In the genomic region with DNA sequence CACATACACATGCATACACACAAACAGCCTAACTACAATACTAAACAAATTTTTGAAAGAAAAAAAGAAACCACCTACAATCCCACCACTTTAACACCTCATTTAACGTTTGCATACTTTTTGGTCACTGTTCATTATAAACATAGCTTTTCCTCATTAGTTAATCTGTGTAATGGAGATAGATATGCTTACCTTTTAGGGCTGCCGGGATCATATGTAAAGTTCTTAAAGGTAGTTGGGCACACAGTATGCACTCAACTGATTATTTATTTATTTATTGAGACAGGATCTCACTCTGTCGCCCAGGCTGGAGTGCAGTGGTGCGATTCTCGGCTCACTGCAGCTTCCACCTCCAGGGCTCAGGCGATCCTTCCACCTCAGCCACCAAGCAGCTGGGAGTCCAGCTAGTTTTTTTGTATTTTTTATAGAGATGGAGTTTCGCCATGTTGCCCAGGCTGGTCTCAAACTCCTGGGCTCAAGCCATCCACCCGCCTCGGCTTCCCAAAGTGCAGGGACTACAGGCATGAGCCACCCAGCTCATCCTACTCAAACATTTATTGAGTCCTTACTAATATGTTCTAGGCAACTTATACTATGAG, we compare ENCODE assay signal across 8 cellular contexts. TPM values are rescaled to one million over a fixed set of nuclear protein-coding genes. Genes with fewer than 3 reads are reported as not detected.
A peak's percentile ranks its signal among the peaks of the same experiment; 100 is the strongest.
DNase-seq lines count a peak whose midpoint lies in the region; FAIRE-seq and TF ChIP-seq lines count a peak whose summit lies in the region.

No MANE protein-coding gene starts in this region.

- POLR2A ChIA-PET in AG04450 (lab: Yijun Ruan, JAX), result interaction anchor here (0.6 to 2.5 kb wide), 8 partner anchors 8 to 431 kb away, joined by 3 to 12 read pairs (median 5); partner anchors contain the start of gene ZNHIT6

- H3K4me2 ChIP-seq in KMS-11, result peak overlapping the region; percentile 69

- H3K4me3 ChIP-seq in AG04450 (ENCODE audit: low read depth, low read length) (peak overlapping the region; percentile 73), KMS-11 (IDR thresholded peaks at IDR 0.05; ENCODE audit: insufficient read depth, low read depth, low read length) (no peak overlapping the region), coronary artery (peak overlapping the region; percentile 83), muscle layer of duodenum (ENCODE audit: low read depth in 1 of 2, low read length in 2 of 2) (peak overlapping the region; percentile 75 to 93)

- peak overlapping the region; percentile 60 for H2AFZ ChIP-seq in KMS-11 (ENCODE audit: low read depth)

- no peak overlapping the region for H3K9ac ChIP-seq in KMS-11

- TF ChIP-seq CTCF in AG04450 (IDR thresholded peaks at IDR 0.05; ENCODE audit: low read depth, low read length) (no peak), KMS-11 (conservative IDR thresholded peaks at IDR 0.05; ENCODE audit: low read depth, low read length) (no peak), coronary artery (IDR thresholded peaks at IDR 0.05) (no peak)

- H3K9me3 ChIP-seq in AG04450 (ENCODE audit: control insufficient read depth, insufficient read depth, low read length), result no peaks in the 10 kb centered on the region; the same call in 1 of the 2 replicates
- no peaks in the 10 kb centered on the region for H3K9me3 ChIP-seq in muscle layer of duodenum (ENCODE audit: control insufficient read depth in 1 of 2, low read length in 2 of 2)

- peaks cover 16% of the 10 kb centered on the region for H3K4me1 ChIP-seq in KMS-11 (ENCODE audit: low read depth, poor library complexity, severe bottlenecking)
- H3K4me1 ChIP-seq in muscle layer of duodenum (ENCODE audit: control insufficient read depth in 1 of 2, insufficient read depth in 2 of 2, low read length in 2 of 2), result peaks cover 14 to 23% of the 10 kb centered on the region in 2 donors

- H4K20me1 ChIP-seq in KMS-11 (ENCODE audit: insufficient read depth), result no peaks in the 10 kb centered on the region

- no peak for FAIRE-seq in HTR-8/SVneo (lab: Jason Lieb, UNC)
- no peak for FAIRE-seq in GM12891 (lab: Jason Lieb, UNC)

- no peak for TF ChIP-seq POLR2A in GM12891 (IDR thresholded peaks at IDR 0.05; ENCODE audit: low read depth, low read length)

- H3K27ac ChIP-seq in AG04450 (ENCODE audit: low read depth, low read length) (peak overlapping the region; percentile 92), KMS-11 (no peak overlapping the region), coronary artery (peak overlapping the region; percentile 93 to 96), muscle layer of duodenum (ENCODE audit: low read length) (peak overlapping the region; percentile 91)

- CTCF ChIA-PET in AG04450 (lab: Charles Lee), result interaction anchor here (1.0 to 8.3 kb wide), 4 partner anchors 17 to 574 kb away, joined by 3 to 100 read pairs (median 4); partner anchors contain the start of gene C1orf52

- no peak for DNase-seq in AG04450 (ENCODE audit: low read depth, low spot score)
- DNase-seq in coronary artery (ENCODE audit: low spot score), result no peak
- no peak for DNase-seq in DMS153 treated with DMSO at 0.1 percent for 48 hours (lab: John Stamatoyannopoulos, UW; ENCODE audit: unreplicated experiment)
- no peak for DNase-seq in cerebellar nuclear complex (lab: John Stamatoyannopoulos, UW)
- DNase-seq in HTR-8/SVneo (ENCODE audit: insufficient read length, low spot score), result no peak
- no peak for DNase-seq in GM12891 (ENCODE audit: insufficient read length, low spot score)

- H3K79me2 ChIP-seq in KMS-11 (ENCODE audit: insufficient read depth, low read depth), result peaks cover 19% of the 10 kb centered on the region

- H3K27me3 ChIP-seq in AG04450 (ENCODE audit: control insufficient read depth, insufficient read depth, low read length), result no peaks in the 10 kb centered on the region
- no peaks in the 10 kb centered on the region for H3K27me3 ChIP-seq in KMS-11 (ENCODE audit: insufficient read depth, low read depth)
- H3K27me3 ChIP-seq in muscle layer of duodenum (ENCODE audit: low read depth, low read length), result no peaks in the 10 kb centered on the region

- H3K36me3 ChIP-seq in KMS-11 (ENCODE audit: insufficient read depth) (no peaks in the 10 kb centered on the region), muscle layer of duodenum (ENCODE audit: control insufficient read depth in 1 of 2, insufficient read depth in 2 of 2, low read length in 2 of 2) (peaks cover 0 to 9% of the 10 kb centered on the region in 2 donors)

TF ChIP-seq in GM12891, 5 proteins besides CTCF, POLR2A, EP300 and RAD21:
- TF ChIP-seq TAF1 (IDR thresholded peaks at IDR 0.05; ENCODE audit: low read depth, low read length) (no peak), SPI1 (IDR thresholded peaks at IDR 0.05; ENCODE audit: low read depth, low read length) (no peak), POU2F2 (IDR thresholded peaks at IDR 0.05; ENCODE audit: low read depth, low read length) (no peak), POLR2AphosphoS5 (IDR thresholded peaks at IDR 0.05; ENCODE audit: low read depth, low read length) (no peak), PAX5 (IDR thresholded peaks at IDR 0.05; ENCODE audit: insufficient read depth, low read length, severe bottlenecking) (no peak)

RNA-seq across cellular contexts. Expression of gene BCL10, which starts 0.7 kb away (rescaled TPM):
- polyA plus RNA-seq in AG04450 (2011; rRNA removed), result 17.2 and 19.4 TPM in 2 replicates
- polyA minus RNA-seq in AG04450 (2011; rRNA and poly(A)+ RNA removed), result 19.7 and 22.8 TPM in 2 replicates
- 10.3 TPM for polyA plus RNA-seq in GM12891 (2012; ENCODE audit: low read depth, missing spikeins)

RNA-seq across cellular contexts. Expression of gene C1orf52, which starts 17.7 kb away (rescaled TPM):
- 28.0 and 31.2 TPM in 2 replicates for polyA plus RNA-seq in AG04450 (2011; rRNA removed)
- polyA minus RNA-seq in AG04450 (2011; rRNA and poly(A)+ RNA removed), result 11.4 and 15.4 TPM in 2 replicates
- 11.6 TPM for polyA plus RNA-seq in GM12891 (2012; ENCODE audit: low read depth, missing spikeins)
